Comparison of ENCODE assay signal across 8 cellular contexts in genomic region chr20:62900052-62900691, GRCh38. TPM values are rescaled to one million over a fixed set of nuclear protein-coding genes. Genes with fewer than 3 reads are reported as not detected.
A peak's percentile ranks its signal among the peaks of the same experiment; 100 is the strongest.
DNase-seq lines count a peak whose midpoint lies in the region; ATAC-seq, FAIRE-seq and TF ChIP-seq lines count a peak whose summit lies in the region.

No MANE protein-coding gene starts in this region.

- H3K36me3 ChIP-seq in suprapubic skin = peaks cover 47% of the 10 kb centered on the region

- ATAC-seq in GM21529 (IDR thresholded peaks at IDR 0.05; ENCODE audit: unreplicated experiment) = peak; percentile 82
- ATAC-seq in foreskin keratinocyte = peak; percentile 86

- peak; percentile 78 for TF ChIP-seq CTCF in D721Med (IDR thresholded peaks at IDR 0.05; ENCODE audit: insufficient read depth, missing control alignments)
- TF ChIP-seq CTCF in foreskin keratinocyte (conservative IDR thresholded peaks at IDR 0.05) = peak; percentile 88
- peak; percentile 89 to 94 for TF ChIP-seq CTCF in suprapubic skin (IDR thresholded peaks at IDR 0.05)

- peaks cover 21% of the 10 kb centered on the region for H3K4me1 ChIP-seq in foreskin keratinocyte
- peaks cover 39% of the 10 kb centered on the region for H3K4me1 ChIP-seq in suprapubic skin

- TF ChIP-seq EP300 in suprapubic skin (IDR thresholded peaks at IDR 0.05) = no peak

- 0% methylated on average over 6 of the region's 11 CpGs for WGBS in suprapubic skin

- no peak for TF ChIP-seq POLR2A in suprapubic skin (IDR thresholded peaks at IDR 0.05)

- H3K27me3 ChIP-seq in foreskin keratinocyte (no peaks in the 10 kb centered on the region), suprapubic skin (no peaks in the 10 kb centered on the region)

- no peak overlapping the region for H3K4me3 ChIP-seq in suprapubic skin

- H3K9me3 ChIP-seq in suprapubic skin = no peaks in the 10 kb centered on the region

- no peak overlapping the region for H3K27ac ChIP-seq in foreskin keratinocyte
- peak overlapping the region; percentile 40 for H3K27ac ChIP-seq in suprapubic skin

- peak; percentile 85 for DNase-seq in D721Med (ENCODE audit: insufficient read length, low spot score)
- DNase-seq in LHCN-M2 (ENCODE audit: low read depth) = peak; percentile 50
- peak; percentile 70 for DNase-seq in SHP77 treated with DMSO at 0.1 percent for 48 hours (lab: John Stamatoyannopoulos, UW)
- DNase-seq in activated gamma-delta T cell treated with Interleukin-2 at 50 U/mL for 16 hours = peak; percentile 74
- DNase-seq in foreskin keratinocyte = peak in 1 of 2 donors; percentile 56
- peak; percentile 18 for DNase-seq in non-pigmented ciliary epithelial cell (ENCODE audit: low read depth)
- peak in 1 of 2 donors; percentile 88 for DNase-seq in suprapubic skin (ENCODE audit: low spot score in 2 of 2)

- no peak for FAIRE-seq in D721Med (lab: Jason Lieb, UNC)

RNA-seq across cellular contexts. Expression of gene DIDO1, which starts 26.1 kb away (rescaled TPM):
- total RNA-seq in LHCN-M2 (2014; rRNA removed) (29.0 and 33.1 TPM in 2 replicates), foreskin keratinocyte (34.0 and 34.2 TPM in 2 replicates), suprapubic skin (100 to 1,000 TPM in 1 of 4 donors, 10 to 100 TPM in 3; 64.6 to 143 (median 79.2) TPM)
- 13.9 TPM for polyA plus RNA-seq in LHCN-M2 (2012)
- 11.0 and 12.3 TPM in 2 replicates for polyA plus RNA-seq in foreskin keratinocyte

RNA-seq across cellular contexts. Expression of gene GID8, which starts 37.8 kb away (rescaled TPM):
- total RNA-seq in LHCN-M2 (2014; rRNA removed) (20.3 and 23.5 TPM in 2 replicates), foreskin keratinocyte (25.5 and 26.9 TPM in 2 replicates), suprapubic skin (10 to 100 TPM; 30.4 to 57.0 (median 45.1) TPM)
- polyA plus RNA-seq in LHCN-M2 (2012) = 17.8 TPM
- polyA plus RNA-seq in foreskin keratinocyte = 16.2 and 18.2 TPM in 2 replicates

RNA-seq across cellular contexts. Expression of gene TCFL5, which starts 38.5 kb away (rescaled TPM):
- total RNA-seq in LHCN-M2 (2014; rRNA removed) (13.8 and 15.6 TPM in 2 replicates), foreskin keratinocyte (13.6 and 15.8 TPM in 2 replicates), suprapubic skin (10 to 100 TPM in 2 of 4 donors, 1 to 10 TPM in 2; 9.0 to 20.3 (median 12.7) TPM)
- polyA plus RNA-seq in LHCN-M2 (2012) = 7.3 TPM
- 7.5 and 10.1 TPM in 2 replicates for polyA plus RNA-seq in foreskin keratinocyte

RNA-seq across cellular contexts. Expression of gene SLC17A9, which starts 52.3 kb away (rescaled TPM):
- total RNA-seq in LHCN-M2 (2014; rRNA removed) = not detected in 2 replicates
- not detected for polyA plus RNA-seq in LHCN-M2 (2012)
- total RNA-seq in foreskin keratinocyte = 0.25 and 0.34 TPM in 2 replicates
- 0.29 and 0.33 TPM in 2 replicates for polyA plus RNA-seq in foreskin keratinocyte
- total RNA-seq in suprapubic skin = 1 to 10 TPM in 1 of 4 donors, under 1 TPM in 3; 0.10 to 2.1 (median 0.66) TPM
